13 cellular contexts compared by ENCODE assay signal in genomic region chr17:51229889-51230288, GRCh38.
"Had no signal": no experiment of that assay in that cellular context is flagged by ENCODE, and none has a peak within 500 bp of the region (broad histone marks: within the 10 kb centered on the region; RNA-seq: fewer than 3 reads in every experiment).

No MANE protein-coding gene starts in this region.

- H3K4me1 ChIP-seq: colonic mucosa had no signal

- H3K4me3 Mint-ChIP-seq: activated CD4-positive, alpha-beta memory T cell treated with anti-CD3 and anti-CD28 coated beads, Interleukin-2, amount 10 ng/mL, durations not matched to agents 7 days and 5 days; activated CD4-positive, alpha-beta T cell treated with anti-CD3 and anti-CD28 coated beads for 36 hours; activated T-cell treated with anti-CD3 and anti-CD28 coated beads, Interleukin-2, amount 50 U/mL, for 72 hours had no signal

- H3K27ac ChIP-seq: colonic mucosa, esophagus squamous epithelium, pancreas, suprapubic skin had no signal

- H3K36me3 Mint-ChIP-seq: activated naive CD4-positive, alpha-beta T cell treated with anti-CD3 and anti-CD28 coated beads, Interleukin-2, amount 50 U/mL, for 72 hours had no signal

- H3K4me3 ChIP-seq: colonic mucosa, esophagus squamous epithelium, pancreas, suprapubic skin had no signal

- H3K9me3 Mint-ChIP-seq: activated CD4-positive, alpha-beta memory T cell treated with anti-CD3 and anti-CD28 coated beads, Interleukin-2, amount 10 ng/mL, durations not matched to agents 7 days and 5 days; activated naive CD4-positive, alpha-beta T cell treated with anti-CD3 and anti-CD28 coated beads, Interleukin-2, amount 50 U/mL, for 72 hours; activated T-cell treated with anti-CD3 and anti-CD28 coated beads, Interleukin-2, amount 50 U/mL, for 72 hours had no signal

- H3K27me3 ChIP-seq: colonic mucosa, esophagus squamous epithelium, pancreas, suprapubic skin had no signal

- H3K9me3 ChIP-seq: colonic mucosa, esophagus squamous epithelium, pancreas, suprapubic skin had no signal

- H3K27ac Mint-ChIP-seq: activated CD4-positive, alpha-beta T cell treated with anti-CD3 and anti-CD28 coated beads for 36 hours; activated T-cell treated with anti-CD3 and anti-CD28 coated beads, Interleukin-2, amount 50 U/mL, for 72 hours had no signal

- DNase-seq: activated CD4-positive, alpha-beta memory T cell treated with anti-CD3 and anti-CD28 coated beads, Interleukin-2, amount 10 ng/mL, durations not matched to agents 7 days and 5 days; activated CD4-positive, alpha-beta T cell treated with anti-CD3 and anti-CD28 coated beads for 36 hours; activated CD8-positive, alpha-beta memory T cell treated with anti-CD3 and anti-CD28 coated beads, Interleukin-2, amount 50 U/mL, for 4 hours; activated gamma-delta T cell; activated T-cell treated with anti-CD3 and anti-CD28 coated beads, Interleukin-2, amount 50 U/mL, for 72 hours; colonic mucosa; esophagus squamous epithelium; hippocampal formation; pancreas; stimulated activated naive CD4-positive, alpha-beta T cell treated with Interleukin-2 at 50 U/mL for 16 hours; T-helper 9 cell had no signal

- H3K36me3 ChIP-seq: colonic mucosa, pancreas, suprapubic skin had no signal

- ATAC-seq: activated CD4-positive, alpha-beta T cell treated with anti-CD3 and anti-CD28 coated beads for 36 hours; activated naive CD4-positive, alpha-beta T cell treated with anti-CD3 and anti-CD28 coated beads, Interleukin-2, amount 50 U/mL, for 72 hours; pancreas had no signal

- H3K27me3 Mint-ChIP-seq: activated CD4-positive, alpha-beta memory T cell treated with anti-CD3 and anti-CD28 coated beads, Interleukin-2, amount 10 ng/mL, durations not matched to agents 7 days and 5 days; activated CD4-positive, alpha-beta T cell treated with anti-CD3 and anti-CD28 coated beads for 36 hours had no signal
